In the genomic region with DNA sequence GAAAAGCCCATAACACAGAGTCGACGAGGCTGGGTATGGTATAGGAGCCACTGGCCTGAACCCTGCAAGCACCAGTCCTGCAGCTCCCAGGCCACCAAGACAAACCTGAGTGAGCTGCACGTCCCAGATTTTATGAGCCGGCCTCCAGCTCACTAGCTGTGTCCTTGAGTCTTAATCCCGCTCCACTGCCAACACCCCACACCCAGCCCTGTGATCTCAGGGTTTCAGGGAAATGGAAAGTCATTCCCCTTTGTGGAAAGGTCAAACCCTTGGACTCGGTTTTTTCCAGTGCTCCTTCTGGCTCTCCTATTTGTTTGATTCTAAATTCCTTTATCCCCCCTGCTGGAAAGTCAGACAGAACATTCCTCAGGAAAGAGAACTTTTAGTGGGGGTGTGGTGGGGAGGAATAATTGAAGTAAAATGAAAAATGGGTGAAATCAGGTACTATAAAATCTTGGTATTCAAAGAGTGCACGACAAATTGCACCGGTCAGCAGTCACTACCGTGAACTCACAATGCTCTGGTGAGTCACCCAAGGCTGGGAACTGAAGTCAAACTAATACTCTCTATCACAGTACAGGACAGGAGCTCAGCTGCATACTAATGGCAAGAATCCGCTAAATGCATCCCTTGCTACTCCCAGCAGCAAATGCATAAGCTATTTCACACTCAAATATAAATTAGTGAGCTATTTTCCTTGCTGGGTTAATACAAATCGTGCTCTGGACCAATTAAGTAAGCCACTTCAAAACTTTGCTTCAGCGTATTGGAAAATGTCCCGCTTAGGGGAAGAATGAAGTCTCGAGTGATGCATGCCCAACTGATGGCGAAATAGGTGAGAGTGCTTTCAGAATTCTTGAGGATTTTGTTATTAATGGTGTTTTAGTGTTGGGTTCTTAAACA, we compare ENCODE assay signal across 8 cellular contexts. TPM values are rescaled to one million over a fixed set of nuclear protein-coding genes. Genes with fewer than 3 reads are reported as not detected.
DNase-seq lines count a peak whose midpoint lies in the region; ATAC-seq and TF ChIP-seq lines count a peak whose summit lies in the region.

No MANE protein-coding gene starts in this region.

- H3K4me3 ChIP-seq in Panc1 (ENCODE audit: low read depth in 2 of 2, low read length in 2 of 2) (peak overlapping the region in 1 of 2 experiments; percentile 16; a peak in 2 of 4 replicates), parathyroid adenoma (ENCODE audit: low read depth, low read length) (no peak overlapping the region)

- CTCF ChIA-PET in Calu3 (lab: Charles Lee) = interaction anchor here (0.6 to 1.4 kb wide), 5 partner anchors 8 to 83 kb away, joined by 3 read pairs; no protein-coding TSS in a partner anchor
- CTCF ChIA-PET in Panc1 (lab: Charles Lee) = no interaction called here

- in situ Hi-C loops in Panc1 (cut with HindIII; ENCODE audit: low pct_unique_long_range_greater_than_20kb, low sequenced_read_pairs) = no loop called here

- TF ChIP-seq CTCF in Calu3 (IDR thresholded peaks at IDR 0.05; ENCODE audit: unreplicated experiment) (no peak), Panc1 (IDR thresholded peaks at IDR 0.05) (no peak), parathyroid adenoma (IDR thresholded peaks at IDR 0.05) (no peak)

- peak overlapping the region; percentile 45 for H3K4me2 ChIP-seq in parathyroid adenoma (ENCODE audit: low read length)

- BruUV-seq in Calu3 (replicated peaks; lab: Mats Ljungman, UMichigan) = no TSS peak
- BruUV-seq in Panc1 (replicated peaks; lab: Mats Ljungman, UMichigan) = no TSS peak

- no peak overlapping the region for H3K4me3 Mint-ChIP-seq in Calu3 (ENCODE audit: low read depth, unreplicated experiment)

- H3K27ac Mint-ChIP-seq in Calu3 (ENCODE audit: unreplicated experiment) = no peak overlapping the region

- peaks cover 22% of the 10 kb centered on the region for H3K79me2 ChIP-seq in parathyroid adenoma

- ATAC-seq in Panc1 (peak; percentile 88), GM18870 (IDR thresholded peaks at IDR 0.05; ENCODE audit: unreplicated experiment) (no peak), GM21723 (IDR thresholded peaks at IDR 0.05; ENCODE audit: unreplicated experiment) (no peak)

- POLR2A ChIA-PET in Panc1 (lab: Charles Lee) = interaction anchor here (0.6 kb wide), 1 partner anchor 23 kb away, joined by 12 read pairs; no protein-coding TSS in a partner anchor

- no peak overlapping the region for H3K9ac ChIP-seq in parathyroid adenoma

- peaks cover 38% of the 10 kb centered on the region for H3K4me1 Mint-ChIP-seq in Calu3 (ENCODE audit: low read depth, unreplicated experiment)

- DNase-seq in Calu3 = peak; percentile 43
- peak; percentile 28 for DNase-seq in Panc1 (ENCODE audit: low read depth, low spot score)
- peak; percentile 69 for DNase-seq in fibroblast of peridontal ligament (ENCODE audit: extremely low read depth)
- DNase-seq in activated naive CD4-positive, alpha-beta T cell (lab: John Stamatoyannopoulos, UW) = no peak
- no peak for DNase-seq in activated CD4-positive, alpha-beta T cell treated with anti-CD3 and anti-CD28 coated beads, Interleukin-2, amount 50 U/mL, for 1 hour

- H3K36me3 ChIP-seq in Panc1 (ENCODE audit: control insufficient read depth, insufficient read depth, low read length) (no peaks in the 10 kb centered on the region), parathyroid adenoma (ENCODE audit: control insufficient read depth, insufficient read depth, low read length) (no peaks in the 10 kb centered on the region)

- no peaks in the 10 kb centered on the region for H3K27me3 Mint-ChIP-seq in Calu3 (ENCODE audit: unreplicated experiment)

- peak overlapping the region; percentile 45 for H2AFZ ChIP-seq in parathyroid adenoma

- no peaks in the 10 kb centered on the region for H3K36me3 Mint-ChIP-seq in Calu3 (ENCODE audit: insufficient read depth, unreplicated experiment)

- no peaks in the 10 kb centered on the region for H3K9me3 Mint-ChIP-seq in Calu3 (ENCODE audit: low read depth, unreplicated experiment)

- peaks cover 49% of the 10 kb centered on the region for H3K4me1 ChIP-seq in Panc1 (ENCODE audit: control insufficient read depth, insufficient read depth, low read length)
- H3K4me1 ChIP-seq in parathyroid adenoma = peaks cover 33% of the 10 kb centered on the region

- H3K9me3 ChIP-seq in Panc1 (ENCODE audit: control insufficient read depth, insufficient read depth, low read depth, low read length) = no peaks in the 10 kb centered on the region
- no peaks in the 10 kb centered on the region for H3K9me3 ChIP-seq in parathyroid adenoma (ENCODE audit: control insufficient read depth, low read length)

- H3K27ac ChIP-seq in Panc1 (ENCODE audit: low read length) = peak overlapping the region; percentile 89
- H3K27ac ChIP-seq in parathyroid adenoma = peak overlapping the region; percentile 47

- intact Hi-C loops in Calu3 (cut with micrococcal nuclease; ENCODE audit: unreplicated experiment) (loop anchor here (5.0 kb wide), 1 partner anchor 55 kb away; no protein-coding TSS in a partner anchor), Panc1 (cut with micrococcal nuclease; ENCODE audit: unreplicated experiment) (loop anchor here (10.0 kb wide), 1 partner anchor 157 kb away; a partner anchor contains a TSS)

- H3K27me3 ChIP-seq in Panc1 (ENCODE audit: control insufficient read depth, insufficient read depth, low read length) (no peaks in the 10 kb centered on the region), parathyroid adenoma (ENCODE audit: control insufficient read depth, insufficient read depth, low read length) (no peaks in the 10 kb centered on the region)

RNA-seq across cellular contexts. Expression of a gene that starts 9.0 kb away (rescaled TPM):
- total RNA-seq in Calu3 (2022) (7.8 and 8.4 TPM in 2 replicates), Panc1 (2021; ENCODE audit: unreplicated experiment) (26.4 TPM)
- 25.3 TPM for polyA plus RNA-seq in Panc1 (2012; ENCODE audit: insufficient read length)

Comparison
In these comparisons a context has a peak if more than half of its experiments do, and no peak if none do; other contexts are left out.
1. DNase-seq: peak in Calu3 (single experiment), Panc1 (single experiment) and fibroblast of peridontal ligament (single experiment); none in activated naive CD4-positive, alpha-beta T cell (0 of 4) and activated CD4-positive, alpha-beta T cell treated with anti-CD3 and anti-CD28 coated beads, Interleukin-2, amount 50 U/mL, for 1 hour (single experiment).